In genomic region chr16:30957456-30958163, GRCh38 we compare ENCODE assay signal across 1 cellular context.
TF ChIP-seq lines count a peak whose summit lies in the region.

SETD1A (plus strand) TSS chr16:30957754; CDS start chr16:30958732, 978 bp downstream.

TF ChIP-seq in HepG2, 621 proteins besides CTCF, POLR2A, EP300 and RAD21 (continued from another document and continues in another):
- TF ChIP-seq ZNF598 (CRISPR knock-in tag; IDR thresholded peaks at IDR 0.05; ENCODE audit: borderline replicate concordance) = no peak
- TF ChIP-seq SALL2 (CRISPR knock-in tag; IDR thresholded peaks at IDR 0.05) = no peak; the same call in none of the 2 replicates
- peak; percentile 72; the same call in 1 of the 2 replicates for TF ChIP-seq NFKB2 (CRISPR knock-in tag; IDR thresholded peaks at IDR 0.05; ENCODE audit: borderline replicate concordance)
- 0 out of 2 replicates have a peak, but pooled peaks have one; percentile 15 for TF ChIP-seq ZNF292 (CRISPR knock-in tag; IDR thresholded peaks at IDR 0.05; ENCODE audit: borderline replicate concordance, low read depth)
- TF ChIP-seq ZFX (CRISPR knock-in tag; IDR thresholded peaks at IDR 0.05; ENCODE audit: low read depth) = peak; percentile 89
- TF ChIP-seq ZNF124 (CRISPR knock-in tag; IDR thresholded peaks at IDR 0.05) = peak; percentile 36; the same call in 1 of the 2 replicates
- TF ChIP-seq GATA4 (IDR thresholded peaks at IDR 0.05; ENCODE audit: borderline replicate concordance, low read depth) = no peak
- peak; percentile 50; the same call in 1 of the 2 replicates for TF ChIP-seq ZMYM2 (CRISPR knock-in tag; IDR thresholded peaks at IDR 0.05)
- TF ChIP-seq AGO1 (IDR thresholded peaks at IDR 0.05; ENCODE audit: low read depth, low read length, poor library complexity, severe bottlenecking) = peak; percentile 89
- TF ChIP-seq ZNF430 (CRISPR knock-in tag; IDR thresholded peaks at IDR 0.05) = peak; percentile 89
- peak; percentile 85 for TF ChIP-seq PHF20 (CRISPR knock-in tag; IDR thresholded peaks at IDR 0.05)
- TF ChIP-seq YY1 (IDR thresholded peaks at IDR 0.05; ENCODE audit: insufficient read depth, insufficient replicate concordance, low read depth, low read length) = peak; percentile 50
- peak; percentile 34; the same call in 1 of the 2 replicates for TF ChIP-seq HNF1A (IDR thresholded peaks at IDR 0.05; ENCODE audit: low read depth)
- TF ChIP-seq HNF1A (CRISPR knock-in tag; IDR thresholded peaks at IDR 0.05; ENCODE audit: borderline replicate concordance) = no peak
- TF ChIP-seq SP4 (CRISPR knock-in tag; IDR thresholded peaks at IDR 0.05) = peak; percentile 95
- peak; percentile 43; the same call in 1 of the 2 replicates for TF ChIP-seq THRA (CRISPR knock-in tag; IDR thresholded peaks at IDR 0.05; ENCODE audit: borderline replicate concordance)
- peak; percentile 78 for TF ChIP-seq DR1 (CRISPR knock-in tag; IDR thresholded peaks at IDR 0.05)
- peak; percentile 37 for TF ChIP-seq ZBTB33 (CRISPR knock-in tag; IDR thresholded peaks at IDR 0.05)
- TF ChIP-seq, protein P1, sequence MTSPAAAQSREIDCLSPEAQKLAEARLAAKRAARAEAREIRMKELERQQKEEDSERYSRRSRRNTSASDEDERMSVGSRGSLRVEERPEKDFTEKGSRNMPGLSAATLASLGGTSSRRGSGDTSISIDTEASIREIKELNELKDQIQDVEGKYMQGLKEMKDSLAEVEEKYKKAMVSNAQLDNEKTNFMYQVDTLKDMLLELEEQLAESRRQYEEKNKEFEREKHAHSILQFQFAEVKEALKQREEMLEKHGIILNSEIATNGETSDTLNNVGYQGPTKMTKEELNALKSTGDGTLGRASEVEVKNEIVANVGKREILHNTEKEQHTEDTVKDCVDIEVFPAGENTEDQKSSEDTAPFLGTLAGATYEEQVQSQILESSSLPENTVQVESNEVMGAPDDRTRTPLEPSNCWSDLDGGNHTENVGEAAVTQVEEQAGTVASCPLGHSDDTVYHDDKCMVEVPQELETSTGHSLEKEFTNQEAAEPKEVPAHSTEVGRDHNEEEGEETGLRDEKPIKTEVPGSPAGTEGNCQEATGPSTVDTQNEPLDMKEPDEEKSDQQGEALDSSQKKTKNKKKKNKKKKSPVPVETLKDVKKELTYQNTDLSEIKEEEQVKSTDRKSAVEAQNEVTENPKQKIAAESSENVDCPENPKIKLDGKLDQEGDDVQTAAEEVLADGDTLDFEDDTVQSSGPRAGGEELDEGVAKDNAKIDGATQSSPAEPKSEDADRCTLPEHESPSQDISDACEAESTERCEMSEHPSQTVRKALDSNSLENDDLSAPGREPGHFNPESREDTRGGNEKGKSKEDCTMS (CRISPR knock-in tag; conservative IDR thresholded peaks at IDR 0.05) = no peak
- TF ChIP-seq CBX1 (IDR thresholded peaks at IDR 0.05; ENCODE audit: low read depth) = no peak
- TF ChIP-seq THYN1 (CRISPR knock-in tag; IDR thresholded peaks at IDR 0.05; ENCODE audit: borderline replicate concordance, low read depth) = no peak
- peak; percentile 93 for TF ChIP-seq THAP11 (CRISPR knock-in tag; IDR thresholded peaks at IDR 0.05)
- TF ChIP-seq, protein P2, sequence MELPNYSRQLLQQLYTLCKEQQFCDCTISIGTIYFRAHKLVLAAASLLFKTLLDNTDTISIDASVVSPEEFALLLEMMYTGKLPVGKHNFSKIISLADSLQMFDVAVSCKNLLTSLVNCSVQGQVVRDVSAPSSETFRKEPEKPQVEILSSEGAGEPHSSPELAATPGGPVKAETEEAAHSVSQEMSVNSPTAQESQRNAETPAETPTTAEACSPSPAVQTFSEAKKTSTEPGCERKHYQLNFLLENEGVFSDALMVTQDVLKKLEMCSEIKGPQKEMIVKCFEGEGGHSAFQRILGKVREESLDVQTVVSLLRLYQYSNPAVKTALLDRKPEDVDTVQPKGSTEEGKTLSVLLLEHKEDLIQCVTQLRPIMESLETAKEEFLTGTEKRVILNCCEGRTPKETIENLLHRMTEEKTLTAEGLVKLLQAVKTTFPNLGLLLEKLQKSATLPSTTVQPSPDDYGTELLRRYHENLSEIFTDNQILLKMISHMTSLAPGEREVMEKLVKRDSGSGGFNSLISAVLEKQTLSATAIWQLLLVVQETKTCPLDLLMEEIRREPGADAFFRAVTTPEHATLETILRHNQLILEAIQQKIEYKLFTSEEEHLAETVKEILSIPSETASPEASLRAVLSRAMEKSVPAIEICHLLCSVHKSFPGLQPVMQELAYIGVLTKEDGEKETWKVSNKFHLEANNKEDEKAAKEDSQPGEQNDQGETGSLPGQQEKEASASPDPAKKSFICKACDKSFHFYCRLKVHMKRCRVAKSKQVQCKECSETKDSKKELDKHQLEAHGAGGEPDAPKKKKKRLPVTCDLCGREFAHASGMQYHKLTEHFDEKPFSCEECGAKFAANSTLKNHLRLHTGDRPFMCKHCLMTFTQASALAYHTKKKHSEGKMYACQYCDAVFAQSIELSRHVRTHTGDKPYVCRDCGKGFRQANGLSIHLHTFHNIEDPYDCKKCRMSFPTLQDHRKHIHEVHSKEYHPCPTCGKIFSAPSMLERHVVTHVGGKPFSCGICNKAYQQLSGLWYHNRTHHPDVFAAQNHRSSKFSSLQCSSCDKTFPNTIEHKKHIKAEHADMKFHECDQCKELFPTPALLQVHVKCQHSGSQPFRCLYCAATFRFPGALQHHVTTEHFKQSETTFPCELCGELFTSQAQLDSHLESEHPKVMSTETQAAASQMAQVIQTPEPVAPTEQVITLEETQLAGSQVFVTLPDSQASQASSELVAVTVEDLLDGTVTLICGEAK (IDR thresholded peaks at IDR 0.05) = no peak
- TF ChIP-seq, protein P2 (CRISPR knock-in tag; IDR thresholded peaks at IDR 0.05) = peak; percentile 60; the same call in 1 of the 2 replicates
- peak; percentile 83 for TF ChIP-seq MAX (IDR thresholded peaks at IDR 0.05)
- TF ChIP-seq HDAC6 (IDR thresholded peaks at IDR 0.05; ENCODE audit: low read depth, low read length) = peak; percentile 85; the same call in 1 of the 2 replicates
- TF ChIP-seq ONECUT2 (CRISPR knock-in tag; IDR thresholded peaks at IDR 0.05) = 0 out of 2 replicates have a peak, but pooled peaks have one; percentile 14
- peak; percentile 74; the same call in 1 of the 2 replicates for TF ChIP-seq NR1H2 (CRISPR knock-in tag; IDR thresholded peaks at IDR 0.05; ENCODE audit: borderline replicate concordance, low read depth)
- TF ChIP-seq TAF1 (CRISPR knock-in tag; IDR thresholded peaks at IDR 0.05) = peak; percentile 55
- TF ChIP-seq ZNF34 (CRISPR knock-in tag; IDR thresholded peaks at IDR 0.05; ENCODE audit: borderline replicate concordance) = no peak
- peak; percentile 82 for TF ChIP-seq ZFY (CRISPR knock-in tag; IDR thresholded peaks at IDR 0.05)
- TF ChIP-seq E2F2 (CRISPR knock-in tag; IDR thresholded peaks at IDR 0.05; ENCODE audit: borderline replicate concordance) = no peak
- TF ChIP-seq, protein P3, sequence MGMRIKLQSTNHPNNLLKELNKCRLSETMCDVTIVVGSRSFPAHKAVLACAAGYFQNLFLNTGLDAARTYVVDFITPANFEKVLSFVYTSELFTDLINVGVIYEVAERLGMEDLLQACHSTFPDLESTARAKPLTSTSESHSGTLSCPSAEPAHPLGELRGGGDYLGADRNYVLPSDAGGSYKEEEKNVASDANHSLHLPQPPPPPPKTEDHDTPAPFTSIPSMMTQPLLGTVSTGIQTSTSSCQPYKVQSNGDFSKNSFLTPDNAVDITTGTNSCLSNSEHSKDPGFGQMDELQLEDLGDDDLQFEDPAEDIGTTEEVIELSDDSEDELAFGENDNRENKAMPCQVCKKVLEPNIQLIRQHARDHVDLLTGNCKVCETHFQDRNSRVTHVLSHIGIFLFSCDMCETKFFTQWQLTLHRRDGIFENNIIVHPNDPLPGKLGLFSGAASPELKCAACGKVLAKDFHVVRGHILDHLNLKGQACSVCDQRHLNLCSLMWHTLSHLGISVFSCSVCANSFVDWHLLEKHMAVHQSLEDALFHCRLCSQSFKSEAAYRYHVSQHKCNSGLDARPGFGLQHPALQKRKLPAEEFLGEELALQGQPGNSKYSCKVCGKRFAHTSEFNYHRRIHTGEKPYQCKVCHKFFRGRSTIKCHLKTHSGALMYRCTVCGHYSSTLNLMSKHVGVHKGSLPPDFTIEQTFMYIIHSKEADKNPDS (CRISPR knock-in tag; IDR thresholded peaks at IDR 0.05) = 0 out of 2 replicates have a peak, but pooled peaks have one; percentile 44
- TF ChIP-seq CEBPB (IDR thresholded peaks at IDR 0.05; ENCODE audit: borderline replicate concordance, low read depth, low read length) = no peak
